ENCODE assay signal across 9 cellular contexts in the genomic region with DNA sequence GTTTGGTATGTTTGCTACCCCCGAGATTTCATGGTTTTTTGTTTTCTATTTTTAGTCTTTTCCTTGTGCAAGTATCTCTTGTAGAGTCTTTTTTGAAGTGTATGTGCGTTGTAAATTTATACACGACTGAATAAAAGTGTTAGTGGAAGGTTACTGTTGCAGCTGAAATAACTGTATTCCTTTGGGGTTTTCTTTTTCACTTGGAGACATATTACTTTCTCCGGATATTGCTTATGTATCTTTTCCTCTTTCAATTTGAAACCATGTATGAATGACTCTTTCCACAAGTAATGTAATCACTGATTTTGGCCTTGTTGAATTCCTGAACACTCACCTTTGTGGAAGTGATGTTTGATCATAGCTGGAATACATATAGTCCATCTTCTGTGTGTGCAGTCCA. TPM values are rescaled to one million over a fixed set of nuclear protein-coding genes. Genes with fewer than 3 reads are reported as not detected.
DNase-seq lines count a peak whose midpoint lies in the region; ATAC-seq, FAIRE-seq and TF ChIP-seq lines count a peak whose summit lies in the region.
"Had no signal": no experiment of that assay in that cellular context is flagged by ENCODE, and none has a peak within 500 bp of the region (broad histone marks: within the 10 kb centered on the region; RNA-seq: fewer than 3 reads in every experiment).

No MANE protein-coding gene starts in this region.

- no peak overlapping the region for H2AFZ ChIP-seq in astrocyte (ENCODE audit: low read depth, low read length)

- peak overlapping the region; percentile 100 for H3K4me3 Mint-ChIP-seq in astrocyte (ENCODE audit: unreplicated experiment)

- H3K36me3 Mint-ChIP-seq in astrocyte (ENCODE audit: low read depth, unreplicated experiment), result peaks cover 3% of the 10 kb centered on the region

- peaks cover 20% of the 10 kb centered on the region for H3K4me1 Mint-ChIP-seq in astrocyte (ENCODE audit: low read depth, unreplicated experiment)

- no peaks in the 10 kb centered on the region for H3K27me3 ChIP-seq in right atrium auricular region
- no peaks in the 10 kb centered on the region for H3K27me3 ChIP-seq in astrocyte (ENCODE audit: insufficient read depth, low read length)
- no peaks in the 10 kb centered on the region for H3K27me3 ChIP-seq in lower lobe of right lung (ENCODE audit: low read depth)
- H3K27me3 ChIP-seq in vagina, result no peaks in the 10 kb centered on the region

- TF ChIP-seq POLR2A in vagina (IDR thresholded peaks at IDR 0.05), result no peak

- H3K4me2 ChIP-seq in astrocyte (ENCODE audit: low read length), result peak overlapping the region; percentile 91

- H3K4me3 ChIP-seq in right atrium auricular region (peak overlapping the region; percentile 69 to 82), astrocyte (ENCODE audit: insufficient read depth, low read depth, low read length) (peak overlapping the region; percentile 84), lower lobe of right lung (peak overlapping the region; percentile 97), vagina (peak overlapping the region; percentile 81 to 93)

- no peak overlapping the region for H3K27ac ChIP-seq in right atrium auricular region
- no peak overlapping the region for H3K27ac ChIP-seq in astrocyte (ENCODE audit: low read depth, low read length)
- H3K27ac ChIP-seq in lower lobe of right lung, result no peak overlapping the region
- H3K27ac ChIP-seq in vagina, result no peak overlapping the region

- H3K36me3 ChIP-seq in right atrium auricular region (no peaks in the 10 kb centered on the region), astrocyte (ENCODE audit: insufficient read depth, low read length) (no peaks in the 10 kb centered on the region), lower lobe of right lung (no peaks in the 10 kb centered on the region), vagina (no peaks in the 10 kb centered on the region)

- H3K9me3 Mint-ChIP-seq in astrocyte (ENCODE audit: unreplicated experiment), result no peaks in the 10 kb centered on the region

- H3K27ac Mint-ChIP-seq in astrocyte (ENCODE audit: unreplicated experiment), result no peak overlapping the region

- peaks cover 72% of the 10 kb centered on the region for H4K20me1 ChIP-seq in astrocyte (ENCODE audit: insufficient read depth, low read length)

- peaks cover 0 to 36% of the 10 kb centered on the region in 2 donors for H3K4me1 ChIP-seq in right atrium auricular region
- H3K4me1 ChIP-seq in astrocyte (ENCODE audit: insufficient read depth, low read length), result peaks cover 18% of the 10 kb centered on the region
- peaks cover 35% of the 10 kb centered on the region for H3K4me1 ChIP-seq in lower lobe of right lung
- peaks cover 46% of the 10 kb centered on the region for H3K4me1 ChIP-seq in vagina

- TF ChIP-seq CTCF in right atrium auricular region (IDR thresholded peaks at IDR 0.05) (no peak), astrocyte (IDR thresholded peaks at IDR 0.05; ENCODE audit: insufficient read depth, low read depth, low read length) (no peak), lower lobe of right lung (IDR thresholded peaks at IDR 0.05) (no peak), vagina (IDR thresholded peaks at IDR 0.05) (no peak)

- peaks cover 91% of the 10 kb centered on the region for H3K79me2 ChIP-seq in astrocyte (ENCODE audit: insufficient read depth, low read length)

- DNase-seq in right atrium auricular region (ENCODE audit: low spot score) (no peak), Right ventricle myocardium superior (no peak), astrocyte (ENCODE audit: low read depth) (no peak), lower lobe of right lung (no peak), vagina (ENCODE audit: extremely low spot score in 2 of 2) (no peak), NCI-H2227 treated with DMSO at 0.1 percent for 48 hours (lab: John Stamatoyannopoulos, UW) (no peak), NCI-H2196 (lab: John Stamatoyannopoulos, UW; ENCODE audit: unreplicated experiment) (no peak)

- H3K27me3 Mint-ChIP-seq in astrocyte (ENCODE audit: low read depth, unreplicated experiment), result no peaks in the 10 kb centered on the region

- intact Hi-C loops in Right ventricle myocardium superior (cut with DNase I) (no loop called here), lower lobe of right lung (cut with DNase I) (no loop called here), vagina (cut with DNase I) (loop anchor here (2.0 kb wide), 1 partner anchor 68 kb away; a partner anchor contains a TSS)

- FAIRE-seq in astrocyte (lab: Jason Lieb, UNC), result no peak
- FAIRE-seq: colon had no signal

- peak overlapping the region; percentile 89 for H3K9ac ChIP-seq in astrocyte (ENCODE audit: low read length)

- H3K9me3 ChIP-seq in right atrium auricular region (no peaks in the 10 kb centered on the region), astrocyte (ENCODE audit: insufficient read depth, low read depth, low read length) (no peaks in the 10 kb centered on the region), lower lobe of right lung (no peaks in the 10 kb centered on the region), vagina (no peaks in the 10 kb centered on the region)

- ATAC-seq in Right ventricle myocardium superior (ENCODE audit: poor library complexity) (no peak), lower lobe of right lung (no peak), GM18909 (IDR thresholded peaks at IDR 0.05; ENCODE audit: poor library complexity, unreplicated experiment) (no peak)

RNA-seq across cellular contexts. Expression of a gene that starts 1.0 kb away (rescaled TPM):
- total RNA-seq in right atrium auricular region (1 to 10 TPM; 4.5 to 7.1 TPM), Right ventricle myocardium superior (3.2 TPM), astrocyte (9.5 and 9.7 TPM in 2 replicates), lower lobe of right lung (5.8 TPM), vagina (9.3 TPM)

RNA-seq across cellular contexts. Expression of a gene that starts 1.1 kb away (rescaled TPM):
- total RNA-seq in right atrium auricular region (10 to 100 TPM in 1 of 2 donors, 1 to 10 TPM in 1; 8.6 to 12.7 TPM), Right ventricle myocardium superior (9.0 TPM), astrocyte (23.5 and 26.7 TPM in 2 replicates), lower lobe of right lung (21.7 TPM), vagina (12.5 TPM)
